15 cellular contexts compared by ENCODE assay signal in genomic region chr4:183448436-183448835, GRCh38. TPM values are rescaled to one million over a fixed set of nuclear protein-coding genes. Genes with fewer than 3 reads are reported as not detected.
DNase-seq lines count a peak whose midpoint lies in the region; ATAC-seq and TF ChIP-seq lines count a peak whose summit lies in the region.
"Had no signal": no experiment of that assay in that cellular context is flagged by ENCODE, and none has a peak within 500 bp of the region (broad histone marks: within the 10 kb centered on the region; RNA-seq: fewer than 3 reads in every experiment).

No MANE protein-coding gene starts in this region.

- H3K27me3 ChIP-seq in CD4-positive, alpha-beta T cell (ENCODE audit: control insufficient read depth, insufficient read depth, low read length): no peaks in the 10 kb centered on the region
- no peaks in the 10 kb centered on the region for H3K27me3 ChIP-seq in aorta (ENCODE audit: control insufficient read depth in 1 of 2, insufficient read depth in 2 of 2, low read length in 1 of 2)
- H3K27me3 ChIP-seq in spleen (replicated peaks in 1 of 7): no peaks in the 10 kb centered on the region
- H3K27me3 ChIP-seq: cardiac muscle cell, thyroid gland had no signal

- H3K36me3 ChIP-seq in aorta (ENCODE audit: control insufficient read depth in 1 of 2, insufficient read depth in 2 of 2, low read length in 1 of 2) (peaks cover 0 to 7% of the 10 kb centered on the region in 2 donors), spleen (peaks cover 0 to 76% (median 43%) of the 10 kb centered on the region in 6 donors)

- POLR2A ChIA-PET in CD4-positive, alpha-beta T cell (lab: Charles Lee): interaction anchor here (1.0 kb wide), 1 partner anchor 18 kb away, joined by 3 read pairs; no protein-coding TSS in a partner anchor

- H3K4me1 Mint-ChIP-seq in CD4-positive, alpha-beta T cell (ENCODE audit: low read depth): peaks cover 54% of the 10 kb centered on the region
- peaks cover 22% of the 10 kb centered on the region for H3K4me1 Mint-ChIP-seq in activated T-helper 17 cell treated with anti-CD3 and anti-CD28 coated beads, Interleukin-2, amount 50 U/mL, for 72 hours
- peaks cover 37% of the 10 kb centered on the region for H3K4me1 Mint-ChIP-seq in mesothelial cell of epicardium

- no peaks in the 10 kb centered on the region for H3K4me1 ChIP-seq in aorta (ENCODE audit: control insufficient read depth in 1 of 2, insufficient read depth in 2 of 2, low read length in 2 of 2)
- peaks cover 35 to 64% (median 47%) of the 10 kb centered on the region in 6 donors for H3K4me1 ChIP-seq in spleen

- no peak for DNase-seq in CD4-positive, alpha-beta T cell
- DNase-seq in HCEC 1CT (peak; percentile 8), mesothelial cell of epicardium (ENCODE audit: low spot score in 2 of 2, unreplicated experiment in 2 of 2) (no peak), aorta (no peak), NCI-H69 (lab: John Stamatoyannopoulos, UW) (no peak), spleen (no peak)
- DNase-seq: left ventricle myocardium superior; NCI-H1436 treated with DMSO at 0.1 percent for 48 hours; NCI-H524; occipital lobe; stimulated activated CD4-positive, alpha-beta T cell treated with anti-CD3 and anti-CD28 coated beads, Interleukin-15, amount 100 ng/mL, for 24 hours; thyroid gland had no signal

- intact Hi-C loops in CD4-positive, alpha-beta T cell (cut with DNase I, micrococcal nuclease): loop anchor here in 1 of 2 experiments (5.0 to 10.0 kb wide), 3 partner anchors 1024 to 1756 kb away; partner anchors contain the start of genes CFAP97, IRF2 and SNX25
- intact Hi-C loops in aorta (cut with DNase I): loop anchor here (5.0 to 10.0 kb wide), 2 partner anchors 64 to 354 kb away; partner anchors contain the start of gene WWC2 (in 1 of the 2)
- intact Hi-C loops in spleen (cut with DNase I; ENCODE audit: low total_unique reads): loop anchor here (10.0 kb wide), 1 partner anchor 56 kb away; the partner anchor contains the start of gene ING2

- peaks cover 83% of the 10 kb centered on the region for H3K36me3 Mint-ChIP-seq in CD4-positive, alpha-beta T cell (ENCODE audit: low read depth)
- H3K36me3 Mint-ChIP-seq in activated T-helper 17 cell treated with anti-CD3 and anti-CD28 coated beads, Interleukin-2, amount 50 U/mL, for 72 hours (ENCODE audit: low read depth): peaks cover 90% of the 10 kb centered on the region
- H3K36me3 Mint-ChIP-seq in mesothelial cell of epicardium: peaks cover 34% of the 10 kb centered on the region

- no peak for TF ChIP-seq CTCF in CD4-positive, alpha-beta T cell (IDR thresholded peaks at IDR 0.05)
- TF ChIP-seq CTCF in mesothelial cell of epicardium (IDR thresholded peaks at IDR 0.05; ENCODE audit: unreplicated experiment) (no peak), spleen (IDR thresholded peaks at IDR 0.05 in 8 of 11, conservative IDR thresholded peaks at IDR 0.05 in 3 of 11) (no peak)

- no peak for ATAC-seq in CD4-positive, alpha-beta T cell (ENCODE audit: poor library complexity)
- no peak for ATAC-seq in activated T-helper 17 cell treated with anti-CD3 and anti-CD28 coated beads, Interleukin-2, amount 50 U/mL, for 72 hours (replicated peaks)
- no peak for ATAC-seq in aorta (ENCODE audit: low FRiP score)
- no peak for ATAC-seq in HG03354 (IDR thresholded peaks at IDR 0.05; ENCODE audit: poor library complexity, severe bottlenecking, unreplicated experiment)
- ATAC-seq: left ventricle myocardium superior had no signal

- H3K27ac ChIP-seq in CD4-positive, alpha-beta T cell (ENCODE audit: low read depth, low read length): no peak overlapping the region
- no peak overlapping the region for H3K27ac ChIP-seq in aorta (ENCODE audit: low read depth in 1 of 2, low read length in 2 of 2)
- no peak overlapping the region for H3K27ac ChIP-seq in spleen
- H3K27ac ChIP-seq: cardiac muscle cell, thyroid gland had no signal

- CTCF ChIA-PET in CD4-positive, alpha-beta T cell (lab: Charles Lee): no interaction called here

- H3K27ac Mint-ChIP-seq in CD4-positive, alpha-beta T cell: peak overlapping the region; percentile 96
- peak overlapping the region; percentile 36 for H3K27ac Mint-ChIP-seq in activated T-helper 17 cell treated with anti-CD3 and anti-CD28 coated beads, Interleukin-2, amount 50 U/mL, for 72 hours
- peak overlapping the region; percentile 45 for H3K27ac Mint-ChIP-seq in mesothelial cell of epicardium

- WGBS in aorta, 2 donors: 71 to 77% methylated on average over 3 of the region's 3 CpGs
- 76 to 86% (median 83%) methylated on average over 3 of the region's 3 CpGs for WGBS in spleen, 5 donors

- H3K4me3 ChIP-seq in aorta (ENCODE audit: low read length in 2 of 2) (no peak overlapping the region), spleen (no peak overlapping the region)
- H3K4me3 ChIP-seq: cardiac muscle cell, thyroid gland had no signal

- H3K27me3 Mint-ChIP-seq in CD4-positive, alpha-beta T cell: no peaks in the 10 kb centered on the region
- H3K27me3 Mint-ChIP-seq in activated T-helper 17 cell treated with anti-CD3 and anti-CD28 coated beads, Interleukin-2, amount 50 U/mL, for 72 hours: no peaks in the 10 kb centered on the region
- H3K27me3 Mint-ChIP-seq in mesothelial cell of epicardium (ENCODE audit: low read depth): no peaks in the 10 kb centered on the region

- H3K4me3 Mint-ChIP-seq in CD4-positive, alpha-beta T cell: peak overlapping the region; percentile 56
- H3K4me3 Mint-ChIP-seq in activated T-helper 17 cell treated with anti-CD3 and anti-CD28 coated beads, Interleukin-2, amount 50 U/mL, for 72 hours: peak overlapping the region; percentile 95
- H3K4me3 Mint-ChIP-seq in mesothelial cell of epicardium: no peak overlapping the region

- no peaks in the 10 kb centered on the region for H3K9me3 Mint-ChIP-seq in CD4-positive, alpha-beta T cell
- H3K9me3 Mint-ChIP-seq in activated T-helper 17 cell treated with anti-CD3 and anti-CD28 coated beads, Interleukin-2, amount 50 U/mL, for 72 hours: no peaks in the 10 kb centered on the region
- H3K9me3 Mint-ChIP-seq in mesothelial cell of epicardium: no peaks in the 10 kb centered on the region

- H3K9me3 ChIP-seq in CD4-positive, alpha-beta T cell (ENCODE audit: control insufficient read depth, low read length): no peaks in the 10 kb centered on the region
- no peaks in the 10 kb centered on the region for H3K9me3 ChIP-seq in aorta (ENCODE audit: control insufficient read depth, low read length)
- H3K9me3 ChIP-seq in spleen: no peaks in the 10 kb centered on the region
- H3K9me3 ChIP-seq: thyroid gland had no signal

- TF ChIP-seq POLR2A in spleen (IDR thresholded peaks at IDR 0.05): no peak

RNA-seq across cellular contexts. Expression of gene CDKN2AIP, which starts 4.0 kb away (rescaled TPM):
- total RNA-seq in CD4-positive, alpha-beta T cell: 10 to 100 TPM; 55.7 to 56.9 TPM
- total RNA-seq in activated T-helper 17 cell treated with anti-CD3 and anti-CD28 coated beads, Interleukin-2, amount 50 U/mL, for 72 hours: 10 to 100 TPM; 16.3 to 32.2 TPM
- total RNA-seq in mesothelial cell of epicardium: 41.8 to 42.8 TPM (median 42.3 TPM) in 3 replicates
- 10 to 100 TPM; 12.0 to 15.4 TPM for total RNA-seq in aorta
- 10 to 100 TPM; 12.2 to 16.3 TPM for polyA plus RNA-seq in aorta
- 10 to 100 TPM; 11.6 to 27.9 (median 19.5) TPM for total RNA-seq in spleen
- 10 to 100 TPM; 11.9 to 19.0 (median 14.2) TPM for polyA plus RNA-seq in spleen

RNA-seq across cellular contexts. Expression of gene ING2, which starts 56.4 kb away (rescaled TPM):
- 10 to 100 TPM; 12.5 to 12.8 TPM for total RNA-seq in CD4-positive, alpha-beta T cell
- 10 to 100 TPM; 10.6 to 16.3 TPM for total RNA-seq in activated T-helper 17 cell treated with anti-CD3 and anti-CD28 coated beads, Interleukin-2, amount 50 U/mL, for 72 hours
- total RNA-seq in mesothelial cell of epicardium: 10.1 to 11.4 TPM (median 11.3 TPM) in 3 replicates
- total RNA-seq in aorta: 10 to 100 TPM in 1 of 2 donors, 1 to 10 TPM in 1; 6.3 to 10.0 TPM
- polyA plus RNA-seq in aorta: 10 to 100 TPM in 1 of 2 donors, 1 to 10 TPM in 1; 9.7 to 22.3 TPM
- total RNA-seq in spleen: 10 to 100 TPM in 4 of 7 donors, 1 to 10 TPM in 3; 4.2 to 21.7 (median 10.6) TPM
- 10 to 100 TPM in 1 of 3 donors, 1 to 10 TPM in 2; 8.0 to 12.3 (median 9.4) TPM for polyA plus RNA-seq in spleen

Comparison
In these comparisons a context has a peak if more than half of its experiments do, and no peak if none do; other contexts are left out.
1. H3K27ac Mint-ChIP-seq: peak in every context shown above with its lines; median percentile 96 in CD4-positive, alpha-beta T cell; 45 in mesothelial cell of epicardium; 36 in activated T-helper 17 cell treated with anti-CD3 and anti-CD28 coated beads, Interleukin-2, amount 50 U/mL, for 72 hours.